1 cellular context compared by ENCODE assay signal in genomic region chr12:123089631-123090353, GRCh38.
TF ChIP-seq lines count a peak whose summit lies in the region.

No MANE protein-coding gene starts in this region.

TF ChIP-seq in K562, 482 proteins besides CTCF, POLR2A, EP300 and RAD21 (continued from another document and continues in another):
- no peak for TF ChIP-seq POU5F1 (IDR thresholded peaks at IDR 0.05; ENCODE audit: borderline replicate concordance, low read depth, low read length, partially characterized antibody)
- no peak for TF ChIP-seq NRF1 (conservative IDR thresholded peaks at IDR 0.05 in 1 of 2, IDR thresholded peaks at IDR 0.05 in 1 of 2)
- no peak for TF ChIP-seq KAT2B (IDR thresholded peaks at IDR 0.05; ENCODE audit: low read depth, low read length)
- no peak; the same call in 1 of the 2 replicates for TF ChIP-seq TARDBP (IDR thresholded peaks at IDR 0.05)
- peak; percentile 87 for TF ChIP-seq EHMT2 (IDR thresholded peaks at IDR 0.05)
- TF ChIP-seq CLOCK (CRISPR knock-in tag; IDR thresholded peaks at IDR 0.05; ENCODE audit: borderline replicate concordance) = no peak
- TF ChIP-seq NCOA6 (IDR thresholded peaks at IDR 0.05) = no peak
- no peak for TF ChIP-seq USF1 (CRISPR knock-in tag; IDR thresholded peaks at IDR 0.05)
- no peak for TF ChIP-seq USF2 (CRISPR knock-in tag; IDR thresholded peaks at IDR 0.05)
- no peak for TF ChIP-seq ZNF174 (CRISPR knock-in tag; IDR thresholded peaks at IDR 0.05)
- TF ChIP-seq HDAC8 (tag; IDR thresholded peaks at IDR 0.05) = no peak
- TF ChIP-seq FIP1L1 (IDR thresholded peaks at IDR 0.05; ENCODE audit: low read depth, low read length, poor library complexity, severe bottlenecking) = no peak
- TF ChIP-seq SRSF1 (IDR thresholded peaks at IDR 0.05; ENCODE audit: low read depth, low read length) = no peak
- no peak for TF ChIP-seq SMAD3 (CRISPR knock-in tag; conservative IDR thresholded peaks at IDR 0.05)
- no peak for TF ChIP-seq ILF3 (IDR thresholded peaks at IDR 0.05; ENCODE audit: borderline replicate concordance)
- no peak for TF ChIP-seq RBM14 (IDR thresholded peaks at IDR 0.05; ENCODE audit: borderline replicate concordance, insufficient read depth, low read depth, low read length)
- TF ChIP-seq FOS (IDR thresholded peaks at IDR 0.05; ENCODE audit: extremely low read depth, insufficient read length) = no peak
- TF ChIP-seq ZNF274 (IDR thresholded peaks at IDR 0.05; ENCODE audit: borderline replicate concordance, low read depth, low read length) = no peak
- no peak for TF ChIP-seq ADNP (tag; IDR thresholded peaks at IDR 0.05)
- no peak for TF ChIP-seq CREB3L1 (IDR thresholded peaks at IDR 0.05; ENCODE audit: borderline replicate concordance, low read depth)
- TF ChIP-seq KDM1A (IDR thresholded peaks at IDR 0.05) = 0 out of 4 replicates have a peak, but pooled peaks of 1 of the 2 experiments have one; percentile 25
- no peak for TF ChIP-seq ZNF785 (CRISPR knock-in tag; IDR thresholded peaks at IDR 0.05)
- TF ChIP-seq SPI1 (IDR thresholded peaks at IDR 0.05; ENCODE audit: borderline replicate concordance, low read depth, low read length) = peak; percentile 85
- no peak; the same call in 1 of the 2 replicates for TF ChIP-seq ZNF644 (tag; IDR thresholded peaks at IDR 0.05; ENCODE audit: low read depth)
- no peak for TF ChIP-seq KDM4B (IDR thresholded peaks at IDR 0.05; ENCODE audit: borderline replicate concordance in 2 of 2, low read depth in 1 of 2)
- no peak for TF ChIP-seq ZNF407 (IDR thresholded peaks at IDR 0.05; ENCODE audit: low read depth)
- TF ChIP-seq MYBL2 (IDR thresholded peaks at IDR 0.05; ENCODE audit: low read depth) = no peak
- no peak for TF ChIP-seq MYBL2 (CRISPR knock-in tag; IDR thresholded peaks at IDR 0.05; ENCODE audit: borderline replicate concordance)
- no peak for TF ChIP-seq ATF7 (IDR thresholded peaks at IDR 0.05)
- peak; percentile 18; the same call in 1 of the 2 replicates for TF ChIP-seq MTA1 (IDR thresholded peaks at IDR 0.05; ENCODE audit: borderline replicate concordance)
- TF ChIP-seq SETDB1 (IDR thresholded peaks at IDR 0.05; ENCODE audit: low read length) = no peak
- no peak for TF ChIP-seq HNRNPL (IDR thresholded peaks at IDR 0.05; ENCODE audit: low read depth, low read length)
- TF ChIP-seq CEBPG (CRISPR knock-in tag; IDR thresholded peaks at IDR 0.05) = no peak
- peak in 1 of 2 experiments; percentile 50; a peak in 1 of 4 replicates for TF ChIP-seq CEBPG (tag; conservative IDR thresholded peaks at IDR 0.05 in 1 of 2, IDR thresholded peaks at IDR 0.05 in 1 of 2)
- TF ChIP-seq ARID3B (CRISPR knock-in tag; IDR thresholded peaks at IDR 0.05; ENCODE audit: borderline replicate concordance) = no peak
- TF ChIP-seq PCBP2 (IDR thresholded peaks at IDR 0.05; ENCODE audit: low read depth, low read length, poor library complexity, severe bottlenecking) = no peak
- TF ChIP-seq ETV1 (tag; conservative IDR thresholded peaks at IDR 0.05; ENCODE audit: low read depth) = no peak
- no peak for TF ChIP-seq IFI16 (CRISPR knock-in tag; IDR thresholded peaks at IDR 0.05)
- no peak for TF ChIP-seq IRF1 (CRISPR knock-in tag; IDR thresholded peaks at IDR 0.05; ENCODE audit: borderline replicate concordance)
- peak; percentile 62; the same call in 1 of the 2 replicates for TF ChIP-seq MTA2 (IDR thresholded peaks at IDR 0.05; ENCODE audit: low read depth)
- no peak; the same call in 1 of the 2 replicates for TF ChIP-seq ETV5 (CRISPR knock-in tag; IDR thresholded peaks at IDR 0.05; ENCODE audit: low read depth)
- TF ChIP-seq SMARCA5 (IDR thresholded peaks at IDR 0.05) = no peak
- no peak for TF ChIP-seq L3MBTL2 (IDR thresholded peaks at IDR 0.05)
- no peak for TF ChIP-seq ZNF133 (CRISPR knock-in tag; IDR thresholded peaks at IDR 0.05)
- no peak for TF ChIP-seq STAT6 (CRISPR knock-in tag; IDR thresholded peaks at IDR 0.05)
- no peak for TF ChIP-seq ZNF12 (CRISPR knock-in tag; IDR thresholded peaks at IDR 0.05)
